ENCODE assay signal across 1 cellular context in genomic region chr16:4313563-4314531, GRCh38.
A peak's percentile ranks its signal among the peaks of the same experiment; 100 is the strongest.
TF ChIP-seq lines count a peak whose summit lies in the region.

No MANE protein-coding gene starts in this region.

TF ChIP-seq in K562, 482 proteins besides CTCF, POLR2A, EP300 and RAD21 (continued from another document):
- TF ChIP-seq STAT6 (CRISPR knock-in tag; IDR thresholded peaks at IDR 0.05): no peak
- TF ChIP-seq SREBF2 (CRISPR knock-in tag; IDR thresholded peaks at IDR 0.05): no peak
- TF ChIP-seq CREB3 (tag; conservative IDR thresholded peaks at IDR 0.05; ENCODE audit: low read depth): no peak
- 0 out of 2 replicates have a peak, but pooled peaks have one; percentile 21 for TF ChIP-seq HDAC2 (IDR thresholded peaks at IDR 0.05)
- no peak for TF ChIP-seq POLR2AphosphoS2 (IDR thresholded peaks at IDR 0.05; ENCODE audit: low read length)
- TF ChIP-seq CBX1 (IDR thresholded peaks at IDR 0.05; ENCODE audit: low read depth): no peak; the same call in none of the 2 replicates
- TF ChIP-seq MAX (CRISPR knock-in tag; IDR thresholded peaks at IDR 0.05): no peak
- no peak for TF ChIP-seq USF2 (CRISPR knock-in tag; IDR thresholded peaks at IDR 0.05)
- TF ChIP-seq ZNF253 (CRISPR knock-in tag; conservative IDR thresholded peaks at IDR 0.05): no peak
- peak; percentile 45 for TF ChIP-seq RBM22 (IDR thresholded peaks at IDR 0.05; ENCODE audit: low read depth, low read length, poor library complexity, severe bottlenecking)
- no peak for TF ChIP-seq ZNF830 (CRISPR knock-in tag; IDR thresholded peaks at IDR 0.05)
- no peak for TF ChIP-seq ILF3 (IDR thresholded peaks at IDR 0.05; ENCODE audit: borderline replicate concordance)
- peak; percentile 38; the same call in 1 of the 2 replicates for TF ChIP-seq ZNF143 (CRISPR knock-in tag; IDR thresholded peaks at IDR 0.05)
- no peak for TF ChIP-seq KLF16 (IDR thresholded peaks at IDR 0.05)
- no peak for TF ChIP-seq MEF2D (tag; conservative IDR thresholded peaks at IDR 0.05; ENCODE audit: low read depth)
- no peak for TF ChIP-seq SRSF9 (IDR thresholded peaks at IDR 0.05; ENCODE audit: borderline replicate concordance, low read depth, low read length)
- TF ChIP-seq ESRRB (CRISPR knock-in tag; IDR thresholded peaks at IDR 0.05; ENCODE audit: borderline replicate concordance): no peak
- no peak for TF ChIP-seq ZNF695 (CRISPR knock-in tag; IDR thresholded peaks at IDR 0.05)
- TF ChIP-seq CLOCK (CRISPR knock-in tag; IDR thresholded peaks at IDR 0.05; ENCODE audit: borderline replicate concordance): no peak
- no peak for TF ChIP-seq ZHX1 (conservative IDR thresholded peaks at IDR 0.05; ENCODE audit: low read length)
- no peak for TF ChIP-seq ZNF197 (CRISPR knock-in tag; IDR thresholded peaks at IDR 0.05; ENCODE audit: low read depth)
- TF ChIP-seq EWSR1 (IDR thresholded peaks at IDR 0.05; ENCODE audit: borderline replicate concordance, low read depth, partially characterized antibody): no peak
